9 cellular contexts compared by ENCODE assay signal in the genomic region with DNA sequence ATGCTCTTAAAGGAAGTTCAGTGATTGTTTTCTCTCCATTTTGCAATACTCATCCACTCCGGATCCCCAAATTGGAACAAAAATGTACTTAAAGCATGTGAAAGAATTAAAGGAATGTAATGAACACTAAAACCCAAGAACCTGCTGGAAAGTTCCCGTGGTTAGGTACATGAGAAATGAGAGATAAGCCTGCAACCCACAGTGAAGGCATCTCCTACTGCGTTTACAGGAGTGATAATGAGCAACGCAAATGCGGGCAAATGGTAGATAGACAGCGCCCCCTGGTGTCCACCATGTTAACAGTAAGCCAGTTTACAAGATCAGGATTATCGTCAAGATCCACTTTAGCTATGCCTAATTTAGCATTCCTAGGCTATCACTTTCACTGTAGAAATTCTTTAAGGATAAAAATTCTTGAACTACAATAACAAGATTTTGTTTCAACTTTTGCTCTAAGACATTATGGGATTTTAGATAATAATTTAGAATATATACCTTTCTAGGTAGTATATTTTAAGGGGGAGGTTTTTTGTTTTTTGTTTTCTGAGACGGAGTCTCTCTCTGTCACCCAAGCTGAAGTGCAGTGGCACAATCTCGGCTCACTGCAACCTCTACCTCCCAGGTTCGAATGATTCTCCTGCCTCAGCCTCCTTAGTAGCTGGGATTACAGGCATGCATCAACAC. TPM values are rescaled to one million over a fixed set of nuclear protein-coding genes. Genes with fewer than 3 reads are reported as not detected.
DNase-seq lines count a peak whose midpoint lies in the region; ATAC-seq and TF ChIP-seq lines count a peak whose summit lies in the region.
"Had no signal": no experiment of that assay in that cellular context is flagged by ENCODE, and none has a peak within 500 bp of the region (broad histone marks: within the 10 kb centered on the region; RNA-seq: fewer than 3 reads in every experiment).

No MANE protein-coding gene starts in this region.

- intact Hi-C loops in heart right ventricle (cut with DNase I): loop anchor here in 9 of 10 donors (1.0 to 10.0 kb wide), 17 partner anchors 57 to 387 kb away; partner anchors contain the start of gene SIK2 (in 6 of the 9)

- CTCF ChIA-PET in HEK293 (lab: Yijun Ruan, JAX): interaction anchor here (0.5 to 2.9 kb wide), 26 partner anchors 9 to 819 kb away, joined by 3 to 17 read pairs (median 4); partner anchors contain the start of genes ALG9 and BTG4
- CTCF ChIA-PET in T-cell (lab: Charles Lee): interaction anchor here (0.9 to 2.7 kb wide), 12 partner anchors 9 to 298 kb away, joined by 3 to 9 read pairs (median 5); partner anchors contain the start of gene ALG9 (in 1 of the 2)

- no peak overlapping the region for H3K27ac ChIP-seq in HEK293 (ENCODE audit: extremely low read depth, low read depth, low read length)
- no peak overlapping the region for H3K27ac ChIP-seq in heart right ventricle

- H3K9me3 ChIP-seq in HEK293 (ENCODE audit: control insufficient read depth, insufficient read depth, low read depth, low read length) (no peaks in the 10 kb centered on the region), heart right ventricle (no peaks in the 10 kb centered on the region)

- 25% methylated on average over 10 of the region's 10 CpGs for WGBS in heart right ventricle, 2 donors

- H3K27me3 Mint-ChIP-seq in T-cell: no peaks in the 10 kb centered on the region
- H3K27me3 Mint-ChIP-seq: dendritic cell treated with granulocyte-macrophage colony-stimulating factor and Interleukin-4, amounts not matched to agents 40 ng/mL and 50 ng/mL, for 4 days had no signal

- H3K4me1 ChIP-seq in HEK293 (ENCODE audit: control insufficient read depth, insufficient read depth, low read length) (no peaks in the 10 kb centered on the region), heart right ventricle (peaks cover 0 to 26% (median 10%) of the 10 kb centered on the region in 9 donors)

- no peaks in the 10 kb centered on the region for H3K27me3 ChIP-seq in heart right ventricle

- H3K36me3 ChIP-seq in HEK293 (ENCODE audit: control insufficient read depth in 2 of 2, insufficient read depth in 1 of 2, low read length in 2 of 2): peaks cover 0 to 49% of the 10 kb centered on the region in 2 experiments; a peak in 2 of 3 replicates
- peaks cover 0 to 92% (median 30%) of the 10 kb centered on the region in 9 donors for H3K36me3 ChIP-seq in heart right ventricle

- POLR2A ChIA-PET in HEK293 (lab: Yijun Ruan, JAX): no interaction called here
- POLR2A ChIA-PET in T-cell (lab: Charles Lee): no interaction called here

- TF ChIP-seq CTCF in HEK293 (tag by site-specific recombination; IDR thresholded peaks at IDR 0.05) (peak; percentile 53), heart right ventricle (IDR thresholded peaks at IDR 0.05) (peak; percentile 77 to 94 (median 90))

- no peak overlapping the region for H3K4me3 Mint-ChIP-seq in T-cell
- H3K4me3 Mint-ChIP-seq: dendritic cell treated with granulocyte-macrophage colony-stimulating factor and Interleukin-4, amounts not matched to agents 40 ng/mL and 50 ng/mL, for 4 days had no signal

- H3K9me3 Mint-ChIP-seq in T-cell: no peaks in the 10 kb centered on the region
- H3K9me3 Mint-ChIP-seq: dendritic cell treated with granulocyte-macrophage colony-stimulating factor and Interleukin-4, amounts not matched to agents 40 ng/mL and 50 ng/mL, for 4 days had no signal

- peaks cover 35% of the 10 kb centered on the region for H3K36me3 Mint-ChIP-seq in T-cell

- DNase-seq in DMS153 (lab: John Stamatoyannopoulos, UW) (peak; percentile 30), NCI-H1694 (lab: John Stamatoyannopoulos, UW) (peak; percentile 68), T-cell (peak; percentile 47 to 88 (median 79)), amniotic epithelial cell (ENCODE audit: low read depth) (peak; percentile 99), heart right ventricle (peak; percentile 81 to 89), renal cortical epithelial cell (ENCODE audit: low read depth) (peak; percentile 76)

- ATAC-seq in T-cell (replicated peaks in 1 of 4): peak; percentile 79 to 82 (median 80)
- peak; percentile 81 to 94 (median 90) for ATAC-seq in heart right ventricle
- ATAC-seq in GM18861 (IDR thresholded peaks at IDR 0.05; ENCODE audit: unreplicated experiment): no peak

- H3K4me1 Mint-ChIP-seq in T-cell: peaks cover 0 to 5% (median 2%) of the 10 kb centered on the region in 3 donors

- H3K4me3 ChIP-seq in HEK293 (ENCODE audit: low read depth, low read length) (no peak overlapping the region), heart right ventricle (no peak overlapping the region)

- H3K27ac Mint-ChIP-seq in T-cell: no peak overlapping the region
- H3K27ac Mint-ChIP-seq: dendritic cell treated with granulocyte-macrophage colony-stimulating factor and Interleukin-4, amounts not matched to agents 40 ng/mL and 50 ng/mL, for 4 days had no signal

TF ChIP-seq in HEK293, 187 proteins besides CTCF, POLR2A, EP300 and RAD21 (continues in another document):
- TF ChIP-seq ZBTB48 (tag by site-specific recombination; IDR thresholded peaks at IDR 0.05): no peak
- TF ChIP-seq, protein P1, sequence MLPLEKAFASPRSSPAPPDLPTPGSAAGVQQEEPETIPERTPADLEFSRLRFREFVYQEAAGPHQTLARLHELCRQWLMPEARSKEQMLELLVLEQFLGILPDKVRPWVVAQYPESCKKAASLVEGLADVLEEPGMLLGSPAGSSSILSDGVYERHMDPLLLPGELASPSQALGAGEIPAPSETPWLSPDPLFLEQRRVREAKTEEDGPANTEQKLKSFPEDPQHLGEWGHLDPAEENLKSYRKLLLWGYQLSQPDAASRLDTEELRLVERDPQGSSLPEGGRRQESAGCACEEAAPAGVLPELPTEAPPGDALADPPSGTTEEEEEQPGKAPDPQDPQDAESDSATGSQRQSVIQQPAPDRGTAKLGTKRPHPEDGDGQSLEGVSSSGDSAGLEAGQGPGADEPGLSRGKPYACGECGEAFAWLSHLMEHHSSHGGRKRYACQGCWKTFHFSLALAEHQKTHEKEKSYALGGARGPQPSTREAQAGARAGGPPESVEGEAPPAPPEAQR (tag by site-specific recombination; IDR thresholded peaks at IDR 0.05): no peak
- no peak for TF ChIP-seq ZNF280D (tag by site-specific recombination; IDR thresholded peaks at IDR 0.05)
- peak; percentile 68; the same call in 1 of the 2 replicates for TF ChIP-seq ZSCAN30 (tag by site-specific recombination; IDR thresholded peaks at IDR 0.05)
- TF ChIP-seq ZNF169 (tag by site-specific recombination; IDR thresholded peaks at IDR 0.05): no peak
- peak; percentile 85 for TF ChIP-seq ZNF654 (tag by site-specific recombination; IDR thresholded peaks at IDR 0.05; ENCODE audit: low read depth)
- TF ChIP-seq FEZF1 (tag by site-specific recombination; IDR thresholded peaks at IDR 0.05): peak; percentile 60
- TF ChIP-seq ZBTB17 (tag by site-specific recombination; IDR thresholded peaks at IDR 0.05): 0 out of 2 replicates have a peak, but pooled peaks have one; percentile 38
- TF ChIP-seq ZNF24 (tag by site-specific recombination; IDR thresholded peaks at IDR 0.05): 0 out of 2 replicates have a peak, but pooled peaks have one; percentile 27
- peak; percentile 79 for TF ChIP-seq ZNF660 (tag by site-specific recombination; IDR thresholded peaks at IDR 0.05)
- 0 out of 2 replicates have a peak, but pooled peaks have one; percentile 24 for TF ChIP-seq SP7 (tag by site-specific recombination; IDR thresholded peaks at IDR 0.05)
- TF ChIP-seq GLIS1 (tag by site-specific recombination; IDR thresholded peaks at IDR 0.05): peak; percentile 77
- no peak for TF ChIP-seq ZNF324 (tag by site-specific recombination; IDR thresholded peaks at IDR 0.05)
- no peak for TF ChIP-seq ZNF302 (tag by site-specific recombination; IDR thresholded peaks at IDR 0.05; ENCODE audit: low read depth)

RNA-seq across cellular contexts. Expression of gene ALG9, which starts 29.9 kb away (rescaled TPM):
- total RNA-seq in T-cell (10 to 100 TPM; 20.0 to 25.6 (median 24.0) TPM), heart right ventricle (10 to 100 TPM; 12.8 to 26.5 (median 17.8) TPM), renal cortical epithelial cell (41.7 and 42.4 TPM in 2 replicates)
- 10 to 100 TPM; 20.0 to 25.8 TPM for polyA plus RNA-seq in heart right ventricle

RNA-seq across cellular contexts. Expression of gene FDXACB1, which starts 37.5 kb away (rescaled TPM):
- total RNA-seq in T-cell (1 to 10 TPM; 3.8 to 6.0 (median 4.3) TPM), heart right ventricle (1 to 10 TPM; 1.1 to 2.0 (median 1.5) TPM), renal cortical epithelial cell (3.0 and 3.4 TPM in 2 replicates)
- polyA plus RNA-seq in heart right ventricle: 1 to 10 TPM in 1 of 2 donors, under 1 TPM in 1; 0.86 to 1.3 TPM

RNA-seq across cellular contexts. Expression of gene CFAP68, which starts 37.8 kb away (rescaled TPM):
- total RNA-seq in T-cell: 10 to 100 TPM; 12.0 to 18.6 (median 16.7) TPM
- total RNA-seq in heart right ventricle: 10 to 100 TPM; 17.5 to 38.5 (median 31.5) TPM
- polyA plus RNA-seq in heart right ventricle: 10 to 100 TPM; 14.7 to 24.6 TPM
- total RNA-seq in renal cortical epithelial cell: 7.6 and 20.1 TPM in 2 replicates

Comparison
In these comparisons a context has a peak if more than half of its experiments do, and no peak if none do; other contexts are left out.
1. DNase-seq: peak in every context shown above with its lines; median percentile 99 in amniotic epithelial cell; 85 in heart right ventricle; 79 in T-cell; 76 in renal cortical epithelial cell; 68 in NCI-H1694; 30 in DMS153.